Comparison of ENCODE assay signal across 2 cellular contexts in the genomic region with DNA sequence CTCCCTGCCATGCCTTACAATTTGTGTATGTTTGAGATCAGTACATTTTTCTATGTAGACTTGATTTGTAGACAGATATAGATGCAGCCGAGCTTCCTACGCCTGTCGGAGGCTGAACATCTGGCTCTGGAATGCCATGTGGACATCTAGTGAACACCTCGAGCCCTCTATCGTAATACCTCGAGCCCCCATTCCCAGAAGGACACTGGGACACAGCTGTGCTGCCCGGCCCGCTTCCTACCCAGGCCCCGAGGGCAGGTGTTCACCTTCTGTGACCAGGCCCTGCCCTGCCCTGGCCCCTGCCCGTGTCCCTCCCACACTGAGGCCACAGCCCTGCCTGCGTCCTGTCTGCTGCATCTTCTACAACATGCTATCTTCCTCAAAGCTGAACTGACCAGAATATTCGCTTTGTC.
TF ChIP-seq lines count a peak whose summit lies in the region.

No MANE protein-coding gene starts in this region.

TF ChIP-seq in WTC11, 78 proteins besides CTCF, POLR2A, EP300 and RAD21:
- TF ChIP-seq NFATC4 (CRISPR knock-in tag; IDR thresholded peaks at IDR 0.05) (no peak), ZNF425 (CRISPR knock-in tag; conservative IDR thresholded peaks at IDR 0.05) (no peak), TCF7 (CRISPR knock-in tag; IDR thresholded peaks at IDR 0.05; ENCODE audit: low read depth) (no peak), FOXK1 (CRISPR knock-in tag; IDR thresholded peaks at IDR 0.05) (no peak), OVOL2 (CRISPR knock-in tag; IDR thresholded peaks at IDR 0.05; ENCODE audit: borderline replicate concordance) (no peak), ZNF121 (CRISPR knock-in tag; IDR thresholded peaks at IDR 0.05) (no peak), ZMAT4 (CRISPR knock-in tag; IDR thresholded peaks at IDR 0.05) (no peak), FOXP1 (CRISPR knock-in tag; IDR thresholded peaks at IDR 0.05; ENCODE audit: borderline replicate concordance) (no peak), ZBTB21 (CRISPR knock-in tag; IDR thresholded peaks at IDR 0.05; ENCODE audit: borderline replicate concordance) (no peak), RELA (CRISPR knock-in tag; IDR thresholded peaks at IDR 0.05; ENCODE audit: borderline replicate concordance) (no peak), EMX1 (CRISPR knock-in tag; IDR thresholded peaks at IDR 0.05) (no peak), IRF2 (CRISPR knock-in tag; IDR thresholded peaks at IDR 0.05; ENCODE audit: borderline replicate concordance, low read depth) (no peak), ZNF317 (CRISPR knock-in tag; IDR thresholded peaks at IDR 0.05; ENCODE audit: borderline replicate concordance, low read depth) (no peak), ZNF396 (CRISPR knock-in tag; IDR thresholded peaks at IDR 0.05; ENCODE audit: borderline replicate concordance) (no peak)
- TF ChIP-seq, protein P1, sequence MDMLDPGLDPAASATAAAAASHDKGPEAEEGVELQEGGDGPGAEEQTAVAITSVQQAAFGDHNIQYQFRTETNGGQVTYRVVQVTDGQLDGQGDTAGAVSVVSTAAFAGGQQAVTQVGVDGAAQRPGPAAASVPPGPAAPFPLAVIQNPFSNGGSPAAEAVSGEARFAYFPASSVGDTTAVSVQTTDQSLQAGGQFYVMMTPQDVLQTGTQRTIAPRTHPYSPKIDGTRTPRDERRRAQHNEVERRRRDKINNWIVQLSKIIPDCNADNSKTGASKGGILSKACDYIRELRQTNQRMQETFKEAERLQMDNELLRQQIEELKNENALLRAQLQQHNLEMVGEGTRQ (CRISPR knock-in tag; IDR thresholded peaks at IDR 0.05): no peak

TF ChIP-seq in H1, 55 proteins besides CTCF, POLR2A, EP300 and RAD21:
- TF ChIP-seq RFX5 (IDR thresholded peaks at IDR 0.05; ENCODE audit: borderline replicate concordance, low read depth, low read length): no peak
- TF ChIP-seq SRF (IDR thresholded peaks at IDR 0.05; ENCODE audit: low read depth, low read length): no peak
